ENCODE assay signal across 1 cellular context in the genomic region with DNA sequence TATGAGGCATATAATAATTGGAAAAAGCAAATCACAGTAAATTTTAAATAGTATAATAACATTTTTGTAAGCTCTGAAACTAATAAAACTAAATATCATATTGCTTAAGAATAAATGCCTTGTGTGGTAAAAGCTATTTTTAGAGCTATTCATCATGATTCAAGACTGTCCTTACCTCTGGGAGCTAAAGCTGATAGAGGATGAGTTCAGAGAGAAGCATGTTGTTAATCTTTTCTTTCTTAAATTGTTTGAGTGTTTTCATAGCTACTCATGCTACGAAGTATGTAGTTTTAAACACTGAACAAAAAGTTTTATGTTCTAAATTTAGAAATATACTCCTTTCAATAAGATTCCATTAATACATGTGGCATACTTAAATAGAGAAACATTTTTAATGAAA.
TF ChIP-seq lines count a peak whose summit lies in the region.

No MANE protein-coding gene starts in this region.

TF ChIP-seq in SK-N-SH, 30 proteins besides CTCF, POLR2A, EP300 and RAD21 (continued from another document):
- TF ChIP-seq, protein P1, sequence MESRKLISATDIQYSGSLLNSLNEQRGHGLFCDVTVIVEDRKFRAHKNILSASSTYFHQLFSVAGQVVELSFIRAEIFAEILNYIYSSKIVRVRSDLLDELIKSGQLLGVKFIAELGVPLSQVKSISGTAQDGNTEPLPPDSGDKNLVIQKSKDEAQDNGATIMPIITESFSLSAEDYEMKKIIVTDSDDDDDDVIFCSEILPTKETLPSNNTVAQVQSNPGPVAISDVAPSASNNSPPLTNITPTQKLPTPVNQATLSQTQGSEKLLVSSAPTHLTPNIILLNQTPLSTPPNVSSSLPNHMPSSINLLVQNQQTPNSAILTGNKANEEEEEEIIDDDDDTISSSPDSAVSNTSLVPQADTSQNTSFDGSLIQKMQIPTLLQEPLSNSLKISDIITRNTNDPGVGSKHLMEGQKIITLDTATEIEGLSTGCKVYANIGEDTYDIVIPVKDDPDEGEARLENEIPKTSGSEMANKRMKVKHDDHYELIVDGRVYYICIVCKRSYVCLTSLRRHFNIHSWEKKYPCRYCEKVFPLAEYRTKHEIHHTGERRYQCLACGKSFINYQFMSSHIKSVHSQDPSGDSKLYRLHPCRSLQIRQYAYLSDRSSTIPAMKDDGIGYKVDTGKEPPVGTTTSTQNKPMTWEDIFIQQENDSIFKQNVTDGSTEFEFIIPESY (IDR thresholded peaks at IDR 0.05; ENCODE audit: borderline replicate concordance, low read depth) = no peak
- TF ChIP-seq NRF1 (IDR thresholded peaks at IDR 0.05; ENCODE audit: low read depth, low read length) = no peak
- TF ChIP-seq RXRA (IDR thresholded peaks at IDR 0.05; ENCODE audit: borderline replicate concordance, low read depth) = no peak
- TF ChIP-seq, protein P2, sequence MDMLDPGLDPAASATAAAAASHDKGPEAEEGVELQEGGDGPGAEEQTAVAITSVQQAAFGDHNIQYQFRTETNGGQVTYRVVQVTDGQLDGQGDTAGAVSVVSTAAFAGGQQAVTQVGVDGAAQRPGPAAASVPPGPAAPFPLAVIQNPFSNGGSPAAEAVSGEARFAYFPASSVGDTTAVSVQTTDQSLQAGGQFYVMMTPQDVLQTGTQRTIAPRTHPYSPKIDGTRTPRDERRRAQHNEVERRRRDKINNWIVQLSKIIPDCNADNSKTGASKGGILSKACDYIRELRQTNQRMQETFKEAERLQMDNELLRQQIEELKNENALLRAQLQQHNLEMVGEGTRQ (IDR thresholded peaks at IDR 0.05; ENCODE audit: borderline replicate concordance, low read depth, low read length) = no peak
- TF ChIP-seq, protein P3, sequence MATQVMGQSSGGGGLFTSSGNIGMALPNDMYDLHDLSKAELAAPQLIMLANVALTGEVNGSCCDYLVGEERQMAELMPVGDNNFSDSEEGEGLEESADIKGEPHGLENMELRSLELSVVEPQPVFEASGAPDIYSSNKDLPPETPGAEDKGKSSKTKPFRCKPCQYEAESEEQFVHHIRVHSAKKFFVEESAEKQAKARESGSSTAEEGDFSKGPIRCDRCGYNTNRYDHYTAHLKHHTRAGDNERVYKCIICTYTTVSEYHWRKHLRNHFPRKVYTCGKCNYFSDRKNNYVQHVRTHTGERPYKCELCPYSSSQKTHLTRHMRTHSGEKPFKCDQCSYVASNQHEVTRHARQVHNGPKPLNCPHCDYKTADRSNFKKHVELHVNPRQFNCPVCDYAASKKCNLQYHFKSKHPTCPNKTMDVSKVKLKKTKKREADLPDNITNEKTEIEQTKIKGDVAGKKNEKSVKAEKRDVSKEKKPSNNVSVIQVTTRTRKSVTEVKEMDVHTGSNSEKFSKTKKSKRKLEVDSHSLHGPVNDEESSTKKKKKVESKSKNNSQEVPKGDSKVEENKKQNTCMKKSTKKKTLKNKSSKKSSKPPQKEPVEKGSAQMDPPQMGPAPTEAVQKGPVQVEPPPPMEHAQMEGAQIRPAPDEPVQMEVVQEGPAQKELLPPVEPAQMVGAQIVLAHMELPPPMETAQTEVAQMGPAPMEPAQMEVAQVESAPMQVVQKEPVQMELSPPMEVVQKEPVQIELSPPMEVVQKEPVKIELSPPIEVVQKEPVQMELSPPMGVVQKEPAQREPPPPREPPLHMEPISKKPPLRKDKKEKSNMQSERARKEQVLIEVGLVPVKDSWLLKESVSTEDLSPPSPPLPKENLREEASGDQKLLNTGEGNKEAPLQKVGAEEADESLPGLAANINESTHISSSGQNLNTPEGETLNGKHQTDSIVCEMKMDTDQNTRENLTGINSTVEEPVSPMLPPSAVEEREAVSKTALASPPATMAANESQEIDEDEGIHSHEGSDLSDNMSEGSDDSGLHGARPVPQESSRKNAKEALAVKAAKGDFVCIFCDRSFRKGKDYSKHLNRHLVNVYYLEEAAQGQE (IDR thresholded peaks at IDR 0.05; ENCODE audit: low read depth, low read length) = no peak
- TF ChIP-seq FOXJ3 (CRISPR knock-in tag; IDR thresholded peaks at IDR 0.05) = no peak
- no peak for TF ChIP-seq YY1 (IDR thresholded peaks at IDR 0.05; ENCODE audit: low read depth)
- TF ChIP-seq, protein P4, sequence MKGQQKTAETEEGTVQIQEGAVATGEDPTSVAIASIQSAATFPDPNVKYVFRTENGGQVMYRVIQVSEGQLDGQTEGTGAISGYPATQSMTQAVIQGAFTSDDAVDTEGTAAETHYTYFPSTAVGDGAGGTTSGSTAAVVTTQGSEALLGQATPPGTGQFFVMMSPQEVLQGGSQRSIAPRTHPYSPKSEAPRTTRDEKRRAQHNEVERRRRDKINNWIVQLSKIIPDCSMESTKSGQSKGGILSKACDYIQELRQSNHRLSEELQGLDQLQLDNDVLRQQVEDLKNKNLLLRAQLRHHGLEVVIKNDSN (IDR thresholded peaks at IDR 0.05; ENCODE audit: borderline replicate concordance, low read depth) = no peak
- TF ChIP-seq, protein P5, sequence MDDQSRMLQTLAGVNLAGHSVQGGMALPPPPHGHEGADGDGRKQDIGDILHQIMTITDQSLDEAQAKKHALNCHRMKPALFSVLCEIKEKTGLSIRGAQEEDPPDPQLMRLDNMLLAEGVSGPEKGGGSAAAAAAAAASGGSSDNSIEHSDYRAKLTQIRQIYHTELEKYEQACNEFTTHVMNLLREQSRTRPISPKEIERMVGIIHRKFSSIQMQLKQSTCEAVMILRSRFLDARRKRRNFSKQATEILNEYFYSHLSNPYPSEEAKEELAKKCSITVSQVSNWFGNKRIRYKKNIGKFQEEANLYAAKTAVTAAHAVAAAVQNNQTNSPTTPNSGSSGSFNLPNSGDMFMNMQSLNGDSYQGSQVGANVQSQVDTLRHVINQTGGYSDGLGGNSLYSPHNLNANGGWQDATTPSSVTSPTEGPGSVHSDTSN (IDR thresholded peaks at IDR 0.05) = peak; percentile 62
- no peak for TF ChIP-seq RCOR1 (IDR thresholded peaks at IDR 0.05; ENCODE audit: low read length)
- TF ChIP-seq GABPA (IDR thresholded peaks at IDR 0.05; ENCODE audit: low read depth) = no peak
- TF ChIP-seq FOXM1 (IDR thresholded peaks at IDR 0.05; ENCODE audit: low read depth) = no peak
- peak; percentile 81 for TF ChIP-seq JUND (IDR thresholded peaks at IDR 0.05)
- peak; percentile 19; the same call in 1 of the 2 replicates for TF ChIP-seq POLR2AphosphoS5 (IDR thresholded peaks at IDR 0.05; ENCODE audit: low read depth, low read length)
- peak; percentile 63; the same call in 1 of the 2 replicates for TF ChIP-seq FOSL2 (IDR thresholded peaks at IDR 0.05; ENCODE audit: borderline replicate concordance, low read depth)
- no peak for TF ChIP-seq SIN3A (IDR thresholded peaks at IDR 0.05; ENCODE audit: borderline replicate concordance, low read depth, low read length)
- peak; percentile 80 for TF ChIP-seq TEAD4 (IDR thresholded peaks at IDR 0.05; ENCODE audit: borderline replicate concordance, insufficient read depth)
- TF ChIP-seq, protein P6, sequence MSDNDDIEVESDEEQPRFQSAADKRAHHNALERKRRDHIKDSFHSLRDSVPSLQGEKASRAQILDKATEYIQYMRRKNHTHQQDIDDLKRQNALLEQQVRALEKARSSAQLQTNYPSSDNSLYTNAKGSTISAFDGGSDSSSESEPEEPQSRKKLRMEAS (IDR thresholded peaks at IDR 0.05; ENCODE audit: low read depth) = no peak
